In genomic region chr15:85707519-85708338, GRCh38 we compare ENCODE assay signal across 8 cellular contexts.
DNase-seq lines count a peak whose midpoint lies in the region; ATAC-seq lines count a peak whose summit lies in the region.

No MANE protein-coding gene starts in this region.

- ATAC-seq in GM18517 (IDR thresholded peaks at IDR 0.05; ENCODE audit: unreplicated experiment) (peak; percentile 8), HG03108 (IDR thresholded peaks at IDR 0.05; ENCODE audit: unreplicated experiment) (peak; percentile 24)
- ATAC-seq in stimulated activated memory B cell treated with anti-CD40 and anti-IgM and Interleukin-4, amounts not matched to agents 10 μg/mL and 1 μg/mL and 100 μg/mL, for 72 hours, result peak; percentile 37

- H3K36me3 Mint-ChIP-seq in activated T-helper 2 cell treated with anti-CD3 and anti-CD28 coated beads, Interferon-gamma antibody, Interleukin-2, Interleukin-4, amounts not matched to agents 10 μg/mL and 5 μg/mL and 100 μg/mL, durations not matched to agents 14 hours and 24 hours and 36 hours (ENCODE audit: low read depth), result peaks cover 50% of the 10 kb centered on the region
- peaks cover 46% of the 10 kb centered on the region for H3K36me3 Mint-ChIP-seq in stimulated activated memory B cell treated with anti-CD40 and anti-IgM and Interleukin-4, amounts not matched to agents 10 μg/mL and 1 μg/mL and 100 μg/mL, for 72 hours

- no peak for DNase-seq in activated T-helper 2 cell treated with anti-CD3 and anti-CD28 coated beads, Interferon-gamma antibody, Interleukin-2, Interleukin-4, amounts not matched to agents 10 μg/mL and 5 μg/mL and 100 μg/mL, durations not matched to agents 14 hours and 24 hours and 36 hours (ENCODE audit: low spot score)
- DNase-seq in hepatic stellate cell (ENCODE audit: low spot score) (peak; percentile 28), cerebellar nuclear complex (lab: John Stamatoyannopoulos, UW) (no peak), nucleus accumbens (lab: John Stamatoyannopoulos, UW) (no peak)
- DNase-seq in activated CD4-positive, alpha-beta T cell treated with anti-CD3 and anti-CD28 coated beads, Interleukin-2, amount 50 U/mL, for 48 hours, result no peak

- no peaks in the 10 kb centered on the region for H3K9me3 Mint-ChIP-seq in activated T-helper 2 cell treated with anti-CD3 and anti-CD28 coated beads, Interferon-gamma antibody, Interleukin-2, Interleukin-4, amounts not matched to agents 10 μg/mL and 5 μg/mL and 100 μg/mL, durations not matched to agents 14 hours and 24 hours and 36 hours
- no peaks in the 10 kb centered on the region for H3K9me3 Mint-ChIP-seq in stimulated activated memory B cell treated with anti-CD40 and anti-IgM and Interleukin-4, amounts not matched to agents 10 μg/mL and 1 μg/mL and 100 μg/mL, for 72 hours

- H3K4me3 Mint-ChIP-seq in activated T-helper 2 cell treated with anti-CD3 and anti-CD28 coated beads, Interferon-gamma antibody, Interleukin-2, Interleukin-4, amounts not matched to agents 10 μg/mL and 5 μg/mL and 100 μg/mL, durations not matched to agents 14 hours and 24 hours and 36 hours (ENCODE audit: low read depth), result peak overlapping the region; percentile 80
- peak overlapping the region; percentile 77 for H3K4me3 Mint-ChIP-seq in stimulated activated memory B cell treated with anti-CD40 and anti-IgM and Interleukin-4, amounts not matched to agents 10 μg/mL and 1 μg/mL and 100 μg/mL, for 72 hours

- peaks cover 74% of the 10 kb centered on the region for H3K4me1 Mint-ChIP-seq in activated T-helper 2 cell treated with anti-CD3 and anti-CD28 coated beads, Interferon-gamma antibody, Interleukin-2, Interleukin-4, amounts not matched to agents 10 μg/mL and 5 μg/mL and 100 μg/mL, durations not matched to agents 14 hours and 24 hours and 36 hours (ENCODE audit: low read depth)
- peaks cover 80% of the 10 kb centered on the region for H3K4me1 Mint-ChIP-seq in stimulated activated memory B cell treated with anti-CD40 and anti-IgM and Interleukin-4, amounts not matched to agents 10 μg/mL and 1 μg/mL and 100 μg/mL, for 72 hours

- H3K27ac Mint-ChIP-seq in activated T-helper 2 cell treated with anti-CD3 and anti-CD28 coated beads, Interferon-gamma antibody, Interleukin-2, Interleukin-4, amounts not matched to agents 10 μg/mL and 5 μg/mL and 100 μg/mL, durations not matched to agents 14 hours and 24 hours and 36 hours, result peak overlapping the region; percentile 98
- peak overlapping the region; percentile 99 for H3K27ac Mint-ChIP-seq in stimulated activated memory B cell treated with anti-CD40 and anti-IgM and Interleukin-4, amounts not matched to agents 10 μg/mL and 1 μg/mL and 100 μg/mL, for 72 hours

- intact Hi-C loops in activated T-helper 2 cell treated with anti-CD3 and anti-CD28 coated beads, Interferon-gamma antibody, Interleukin-2, Interleukin-4, amounts not matched to agents 10 μg/mL and 5 μg/mL and 100 μg/mL, durations not matched to agents 14 hours and 24 hours and 36 hours (cut with micrococcal nuclease), result loop anchor here (1.0 to 5.0 kb wide), 7 partner anchors 17 to 940 kb away; no protein-coding TSS in a partner anchor

- H3K27me3 Mint-ChIP-seq in activated T-helper 2 cell treated with anti-CD3 and anti-CD28 coated beads, Interferon-gamma antibody, Interleukin-2, Interleukin-4, amounts not matched to agents 10 μg/mL and 5 μg/mL and 100 μg/mL, durations not matched to agents 14 hours and 24 hours and 36 hours (ENCODE audit: low read depth), result no peaks in the 10 kb centered on the region
- H3K27me3 Mint-ChIP-seq in stimulated activated memory B cell treated with anti-CD40 and anti-IgM and Interleukin-4, amounts not matched to agents 10 μg/mL and 1 μg/mL and 100 μg/mL, for 72 hours, result no peaks in the 10 kb centered on the region
